In genomic region chr6:10511477-10511876, GRCh38 we compare ENCODE assay signal across 12 cellular contexts. TPM values are rescaled to one million over a fixed set of nuclear protein-coding genes. Genes with fewer than 3 reads are reported as not detected.
DNase-seq lines count a peak whose midpoint lies in the region; ATAC-seq, FAIRE-seq and TF ChIP-seq lines count a peak whose summit lies in the region.
"Had no signal": no experiment of that assay in that cellular context is flagged by ENCODE, and none has a peak within 500 bp of the region (broad histone marks: within the 10 kb centered on the region; RNA-seq: fewer than 3 reads in every experiment).

No MANE protein-coding gene starts in this region.

- intact Hi-C loops in Calu3 (cut with micrococcal nuclease; ENCODE audit: unreplicated experiment): loop anchor here (2.0 kb wide), 1 partner anchor 183 kb away; the partner anchor contains the start of genes C6orf52 and PAK1IP1
- intact Hi-C loops in esophagus muscularis mucosa (cut with DNase I): loop anchor here (5.0 kb wide), 1 partner anchor 106 kb away; no protein-coding TSS in a partner anchor
- intact Hi-C loops in pancreas (cut with DNase I): no loop called here

- H3K9me3 ChIP-seq in esophagus muscularis mucosa (no peaks in the 10 kb centered on the region), pancreas (no peaks in the 10 kb centered on the region)

- H3K36me3 ChIP-seq in esophagus muscularis mucosa (no peaks in the 10 kb centered on the region), pancreas (no peaks in the 10 kb centered on the region)

- CTCF ChIA-PET in Calu3 (lab: Charles Lee): interaction anchor here (1.3 kb wide), 1 partner anchor 17 kb away, joined by 4 read pairs; no protein-coding TSS in a partner anchor

- H3K4me3 ChIP-seq in esophagus muscularis mucosa: no peak overlapping the region
- no peak overlapping the region for H3K4me3 ChIP-seq in pancreas

- ATAC-seq in pancreas: peak in 3 of 4 donors; percentile 50 to 59 (median 57)
- no peak for ATAC-seq in GM21786 (IDR thresholded peaks at IDR 0.05; ENCODE audit: unreplicated experiment)
- no peak for ATAC-seq in GM18502 (IDR thresholded peaks at IDR 0.05; ENCODE audit: poor library complexity, unreplicated experiment)
- ATAC-seq in GM18858 (IDR thresholded peaks at IDR 0.05; ENCODE audit: unreplicated experiment): no peak
- ATAC-seq: stimulated activated effector memory CD8-positive, alpha-beta T cell treated with anti-CD3 and anti-CD28 coated beads, Interleukin-12 subunit alpha, Interleukin-12 subunit beta, amount 100 ng/mL, for 72 hours had no signal

- no peak overlapping the region for H3K4me3 Mint-ChIP-seq in Calu3 (ENCODE audit: low read depth, unreplicated experiment)
- H3K4me3 Mint-ChIP-seq: stimulated activated effector memory CD8-positive, alpha-beta T cell treated with anti-CD3 and anti-CD28 coated beads, Interleukin-12 subunit alpha, Interleukin-12 subunit beta, amount 100 ng/mL, for 72 hours had no signal

- 47% methylated on average over 2 of the region's 2 CpGs for WGBS in esophagus muscularis mucosa
- 57 to 58% methylated on average over 2 of the region's 2 CpGs for WGBS in pancreas, 2 donors

- H3K27me3 ChIP-seq in esophagus muscularis mucosa: no peaks in the 10 kb centered on the region
- H3K27me3 ChIP-seq in pancreas: no peaks in the 10 kb centered on the region

- TF ChIP-seq EP300 in esophagus muscularis mucosa (IDR thresholded peaks at IDR 0.05): no peak

- H3K27ac Mint-ChIP-seq in Calu3 (ENCODE audit: unreplicated experiment): peak overlapping the region; percentile 28
- H3K27ac Mint-ChIP-seq: stimulated activated effector memory CD8-positive, alpha-beta T cell treated with anti-CD3 and anti-CD28 coated beads, Interleukin-12 subunit alpha, Interleukin-12 subunit beta, amount 100 ng/mL, for 72 hours had no signal

- H3K36me3 Mint-ChIP-seq in Calu3 (ENCODE audit: insufficient read depth, unreplicated experiment): no peaks in the 10 kb centered on the region
- H3K36me3 Mint-ChIP-seq: stimulated activated effector memory CD8-positive, alpha-beta T cell treated with anti-CD3 and anti-CD28 coated beads, Interleukin-12 subunit alpha, Interleukin-12 subunit beta, amount 100 ng/mL, for 72 hours had no signal

- no peak for TF ChIP-seq CTCF in Calu3 (IDR thresholded peaks at IDR 0.05; ENCODE audit: unreplicated experiment)
- TF ChIP-seq CTCF in esophagus muscularis mucosa (IDR thresholded peaks at IDR 0.05): no peak
- no peak for TF ChIP-seq CTCF in pancreas (IDR thresholded peaks at IDR 0.05)

- H3K4me1 Mint-ChIP-seq in Calu3 (ENCODE audit: low read depth, unreplicated experiment): peaks cover 18% of the 10 kb centered on the region
- H3K4me1 Mint-ChIP-seq: stimulated activated effector memory CD8-positive, alpha-beta T cell treated with anti-CD3 and anti-CD28 coated beads, Interleukin-12 subunit alpha, Interleukin-12 subunit beta, amount 100 ng/mL, for 72 hours had no signal

- no TSS peak for BruUV-seq in Calu3 (replicated peaks; lab: Mats Ljungman, UMichigan)

- no peak for FAIRE-seq in pancreas (lab: Jason Lieb, UNC)

- peaks cover 14 to 19% (median 18%) of the 10 kb centered on the region in 4 donors for H3K4me1 ChIP-seq in esophagus muscularis mucosa
- peaks cover 0 to 16% (median 11%) of the 10 kb centered on the region in 3 donors for H3K4me1 ChIP-seq in pancreas

- DNase-seq in Calu3 (no peak), NCI-H226 (peak; percentile 71), esophagus muscularis mucosa (ENCODE audit: extremely low spot score) (no peak), pancreas (no peak), NCI-H524 treated with DMSO at 0.1 percent for 48 hours (lab: John Stamatoyannopoulos, UW) (no peak)
- DNase-seq: activated naive CD4-positive, alpha-beta T cell treated with Interleukin-2 at 50 U/mL for 16 hours; cortex of kidney; NCI-H187 treated with DMSO at 0.1 percent for 48 hours had no signal

- no peak for TF ChIP-seq POLR2A in esophagus muscularis mucosa (IDR thresholded peaks at IDR 0.05; ENCODE audit: low read depth)

- H3K27ac ChIP-seq in esophagus muscularis mucosa (replicated peaks in 1 of 4): peak overlapping the region; percentile 68 to 74 (median 70)
- no peak overlapping the region for H3K27ac ChIP-seq in pancreas

- no peaks in the 10 kb centered on the region for H3K9me3 Mint-ChIP-seq in Calu3 (ENCODE audit: low read depth, unreplicated experiment)
- H3K9me3 Mint-ChIP-seq: stimulated activated effector memory CD8-positive, alpha-beta T cell treated with anti-CD3 and anti-CD28 coated beads, Interleukin-12 subunit alpha, Interleukin-12 subunit beta, amount 100 ng/mL, for 72 hours had no signal

- no peaks in the 10 kb centered on the region for H3K27me3 Mint-ChIP-seq in Calu3 (ENCODE audit: unreplicated experiment)

RNA-seq across cellular contexts. Expression of gene GCNT2, which starts 9.7 kb away (rescaled TPM):
- total RNA-seq in Calu3 (2022) (14.3 and 18.0 TPM in 2 replicates), esophagus muscularis mucosa (10 to 100 TPM; 15.8 to 23.2 (median 19.4) TPM), pancreas (1 to 10 TPM; 1.5 to 8.3 (median 2.8) TPM)
- 1 to 10 TPM in 1 of 2 donors, under 1 TPM in 1; 0.91 to 1.5 TPM for polyA plus RNA-seq in pancreas

Comparison
In these comparisons a context has a peak if more than half of its experiments do, and no peak if none do; other contexts are left out.
1. H3K27ac ChIP-seq: peak in esophagus muscularis mucosa (4 of 4); none in pancreas (0 of 4).
2. ATAC-seq: peak in pancreas (3 of 4); none in GM21786 (single experiment), GM18502 (single experiment) and GM18858 (single experiment).
3. intact Hi-C loops: an anchor here in Calu3 (2.0 kb wide) and esophagus muscularis mucosa (5.0 kb wide); none called in pancreas.